28 cellular contexts compared by ENCODE assay signal in the genomic region with DNA sequence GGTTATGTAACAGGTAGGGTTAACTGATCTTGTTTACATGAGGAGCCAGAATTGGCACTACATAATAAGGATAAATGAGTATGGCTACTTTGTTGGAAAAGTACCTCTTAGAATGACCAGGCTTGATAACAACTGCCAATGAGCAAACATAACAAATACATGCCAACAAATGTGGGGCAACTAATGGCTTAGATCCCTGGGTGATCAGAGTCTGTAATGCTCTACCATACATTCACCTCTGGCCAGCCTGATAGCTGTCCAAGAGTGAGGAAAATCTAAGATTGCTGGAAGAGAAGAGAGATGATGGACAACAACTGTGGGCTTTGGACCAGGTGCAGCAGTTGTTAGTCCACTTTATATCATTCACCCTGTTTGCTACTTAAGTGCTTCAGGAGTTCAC.
"Had no signal": no experiment of that assay in that cellular context is flagged by ENCODE, and none has a peak within 500 bp of the region (broad histone marks: within the 10 kb centered on the region; RNA-seq: fewer than 3 reads in every experiment).

No MANE protein-coding gene starts in this region.

- H3K9me3 ChIP-seq: ovary, psoas muscle, testis had no signal

- H3K9ac ChIP-seq: neural progenitor cell, parathyroid adenoma had no signal

- H3K4me2 ChIP-seq: neural progenitor cell, smooth muscle cell had no signal

- ATAC-seq: natural killer cell; psoas muscle; right cardiac atrium; sciatic nerve; stimulated activated memory B cell treated with anti-CD40 and anti-IgM and Interleukin-4, amounts not matched to agents 10 μg/mL and 1 μg/mL and 100 μg/mL, for 72 hours; stimulated activated naive CD8-positive, alpha-beta T cell treated with anti-CD3 and anti-CD28 coated beads, Interleukin-15, amount 100 ng/mL, for 72 hours; stimulated activated naive CD8-positive, alpha-beta T cell treated with anti-CD3 and anti-CD28 coated beads, Interleukin-15, Interleukin-2, amounts not matched to agents 100 U/mL and 50 U/mL, for 24 hours; upper lobe of right lung had no signal

- H3K27me3 ChIP-seq: neural progenitor cell, ovary, spleen, suprapubic skin, testis, tibial artery, transverse colon, upper lobe of right lung, uterus had no signal

- H3K79me2 ChIP-seq: parathyroid adenoma had no signal

- H2AFZ ChIP-seq: neural progenitor cell, parathyroid adenoma had no signal

- H3K36me3 ChIP-seq: neural progenitor cell, ovary, spleen, suprapubic skin, tibial artery, transverse colon, upper lobe of right lung, uterus had no signal

- H3K27ac ChIP-seq: neural progenitor cell, ovary, parathyroid adenoma, psoas muscle, skin epidermis, spleen, suprapubic skin, testis, tibial artery, transverse colon, upper lobe of right lung, uterus had no signal

- H3K4me1 ChIP-seq: neural progenitor cell, parathyroid adenoma, psoas muscle, spleen, suprapubic skin, testis, tibial artery, transverse colon, upper lobe of right lung, uterus had no signal

- DNase-seq: natural killer cell; occipital lobe; ovary; posterior cingulate gyrus; psoas muscle; right cardiac atrium; spleen; stimulated activated CD4-positive, alpha-beta T cell treated with anti-CD3 and anti-CD28 coated beads, Interleukin-12 subunit alpha, Interleukin-12 subunit beta, amount 100 ng/mL, for 4 hours; stimulated activated CD4-positive, alpha-beta T cell treated with anti-CD3 and anti-CD28 coated beads, Interleukin-1b, Interleukin-23, amount 100 ng/mL, for 48 hours; stimulated activated CD4-positive, alpha-beta T cell treated with anti-CD3 and anti-CD28 coated beads, Interleukin-4, amount 100 ng/mL, for 1 hour; stimulated activated CD4-positive, alpha-beta T cell treated with anti-CD3 and anti-CD28 coated beads, Interleukin-4, amount 100 ng/mL, for 4 hours; stimulated activated CD8-positive, alpha-beta memory T cell treated with anti-CD3 and anti-CD28 coated beads, Interleukin-4, amount 100 ng/mL, for 48 hours; stimulated activated naive CD4-positive, alpha-beta T cell; stimulated activated naive CD8-positive, alpha-beta T cell treated with anti-CD3 and anti-CD28 coated beads, Interleukin-15, amount 100 ng/mL, for 72 hours; stimulated activated naive CD8-positive, alpha-beta T cell treated with anti-CD3 and anti-CD28 coated beads, Interleukin-15, Interleukin-2, amounts not matched to agents 100 U/mL and 50 U/mL, for 24 hours; substantia nigra; testis; tibial artery; transverse colon; upper lobe of right lung; uterus had no signal

- H3K4me3 ChIP-seq: neural progenitor cell, ovary, psoas muscle, skin epidermis, smooth muscle cell, spleen, suprapubic skin, testis, tibial artery, transverse colon, upper lobe of right lung, uterus had no signal
